ENCODE assay signal across 8 cellular contexts in genomic region chr1:108897865-108898720, GRCh38. TPM values are rescaled to one million over a fixed set of nuclear protein-coding genes. Genes with fewer than 3 reads are reported as not detected.
DNase-seq lines count a peak whose midpoint lies in the region; ATAC-seq and TF ChIP-seq lines count a peak whose summit lies in the region.

No MANE protein-coding gene starts in this region.

- no peaks in the 10 kb centered on the region for H3K27me3 Mint-ChIP-seq in endothelial cell (ENCODE audit: unreplicated experiment)

- no peaks in the 10 kb centered on the region for H3K36me3 Mint-ChIP-seq in endothelial cell (ENCODE audit: low read depth, unreplicated experiment)

- ATAC-seq in GM18909 (IDR thresholded peaks at IDR 0.05; ENCODE audit: poor library complexity, unreplicated experiment): peak; percentile 57
- ATAC-seq in GM21723 (IDR thresholded peaks at IDR 0.05; ENCODE audit: unreplicated experiment): no peak
- ATAC-seq in HG03439 (IDR thresholded peaks at IDR 0.05; ENCODE audit: unreplicated experiment): no peak

- H3K9me3 Mint-ChIP-seq in endothelial cell (ENCODE audit: unreplicated experiment): no peaks in the 10 kb centered on the region

- H3K4me1 Mint-ChIP-seq in endothelial cell (ENCODE audit: unreplicated experiment): peaks cover 2% of the 10 kb centered on the region

- no peak overlapping the region for H3K4me3 Mint-ChIP-seq in endothelial cell (ENCODE audit: unreplicated experiment)

- no peak overlapping the region for H3K27ac Mint-ChIP-seq in endothelial cell (ENCODE audit: unreplicated experiment)

- peak; percentile 78 for TF ChIP-seq CTCF in endothelial cell (IDR thresholded peaks at IDR 0.05; ENCODE audit: unreplicated experiment)

- DNase-seq in COR-L47 (lab: John Stamatoyannopoulos, UW) (peak; percentile 45), NAMALWA (ENCODE audit: low spot score) (peak; percentile 79), SKM-1 treated with dmso at 0.1 percent for 144 hours (lab: John Stamatoyannopoulos, UW; ENCODE audit: unreplicated experiment) (peak; percentile 49), endothelial cell (ENCODE audit: low spot score) (no peak), mucosa of gallbladder (ENCODE audit: low spot score) (peak; percentile 45)

RNA-seq across cellular contexts. Expression of gene GPSM2, which starts 21.3 kb away (rescaled TPM):
- 12.9 TPM for total RNA-seq in endothelial cell (ENCODE audit: unreplicated experiment)
- total RNA-seq in mucosa of gallbladder: 4.6 TPM

RNA-seq across cellular contexts. Expression of gene AKNAD1, which starts 41.2 kb away (rescaled TPM):
- total RNA-seq in endothelial cell (ENCODE audit: unreplicated experiment): not detected
- 0.37 TPM for total RNA-seq in mucosa of gallbladder
